In the genomic region with DNA sequence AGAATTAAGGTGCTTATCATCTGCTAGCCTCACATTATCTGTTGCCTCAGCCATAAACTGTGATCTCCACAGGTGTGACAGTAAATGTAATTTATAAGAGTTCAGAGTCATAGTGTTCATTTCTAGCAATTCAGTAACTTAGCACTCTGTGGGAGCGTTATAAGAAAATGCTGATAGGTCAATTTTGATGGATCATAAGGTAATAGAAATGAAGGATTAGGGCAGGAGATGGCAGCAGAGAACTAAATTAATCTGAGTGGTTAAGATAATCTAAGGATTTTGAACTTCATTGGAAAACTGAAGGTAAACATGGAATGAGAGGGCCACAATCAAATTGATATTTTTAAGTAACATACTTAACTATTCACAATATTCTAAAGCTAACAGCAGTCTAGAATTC, we compare ENCODE assay signal across 23 cellular contexts. TPM values are rescaled to one million over a fixed set of nuclear protein-coding genes. Genes with fewer than 3 reads are reported as not detected.
"Had no signal": no experiment of that assay in that cellular context is flagged by ENCODE, and none has a peak within 500 bp of the region (broad histone marks: within the 10 kb centered on the region; RNA-seq: fewer than 3 reads in every experiment).

No MANE protein-coding gene starts in this region.

- DNase-seq: activated CD4-positive, alpha-beta T cell treated with anti-CD3 and anti-CD28 coated beads for 48 hours; activated CD4-positive, alpha-beta T cell treated with anti-CD3 and anti-CD28 coated beads, Interleukin-2, amount 50 U/mL, for 4 hours; activated CD4-positive, CD25-positive, alpha-beta regulatory T cell treated with anti-CD3 and anti-CD28 coated beads, Interleukin-2, amount 50 U/mL, for 72 hours; activated CD8-positive, alpha-beta memory T cell treated with anti-CD3 and anti-CD28 coated beads, Interleukin-2, amount 10 ng/mL, durations not matched to agents 7 days and 5 days; activated effector memory CD4-positive, alpha-beta T cell treated with Interleukin-2 at 50 U/mL for 16 hours; activated naive CD4-positive, alpha-beta T cell; activated T-cell treated with anti-CD3 and anti-CD28 coated beads, Interleukin-2, amount 50 U/mL, for 24 hours; aorta; central memory CD4-positive, alpha-beta T cell; Karpas-422; NCI-H1092; NCI-H1417 treated with DMSO at 0.1 percent for 48 hours; NCI-H1694; NCI-H2029; NCI-H510A treated with DMSO at 0.1 percent for 48 hours; NCI-H69; NK-92 treated with Interleukin-12 subunit alpha and Interleukin-12 subunit beta, amount 100 ng/mL, for 24 hours; SHP77 treated with DMSO at 0.1 percent for 48 hours had no signal

- ATAC-seq: activated CD8-positive, alpha-beta memory T cell treated with anti-CD3 and anti-CD28 coated beads, Interleukin-2, amount 10 ng/mL, durations not matched to agents 7 days and 5 days; WTC11 had no signal

RNA-seq across cellular contexts. Expression of a gene that starts 26.5 kb away (rescaled TPM):
- total RNA-seq: activated CD8-positive, alpha-beta memory T cell treated with anti-CD3 and anti-CD28 coated beads, Interleukin-2, amount 10 ng/mL, durations not matched to agents 7 days and 5 days; activated T-helper 1 cell treated with anti-CD3 and anti-CD28 coated beads, Interleukin-12 subunit alpha, Interleukin-12 subunit beta, Interleukin-2, Interleukin-4 antibody, amounts not matched to agents 30 ng/mL and 10 ng/mL and 1 ng/mL, durations not matched to agents 14 hours and 24 hours and 36 hours; aorta; bronchial epithelial cell; chondrocyte; SK-MEL-5; WTC11 had no signal
- polyA plus RNA-seq: aorta had no signal
